ENCODE assay signal across 31 cellular contexts in genomic region chr2:202514732-202515131, GRCh38.
"Had no signal": no experiment of that assay in that cellular context is flagged by ENCODE, and none has a peak within 500 bp of the region (broad histone marks: within the 10 kb centered on the region; RNA-seq: fewer than 3 reads in every experiment).

No MANE protein-coding gene starts in this region.

- H3K9me3 Mint-ChIP-seq: activated B cell treated with CpG ODN at 0.5 μM for 24 hours; activated CD4-positive, alpha-beta T cell treated with anti-CD3 and anti-CD28 coated beads, Interleukin-2, amount 10 ng/mL, durations not matched to agents 24 days and 14 days; activated CD8-positive, alpha-beta T cell treated with anti-CD3 and anti-CD28 coated beads for 36 hours; activated naive CD4-positive, alpha-beta T cell treated with anti-CD3 and anti-CD28 coated beads, Interleukin-2, amount 50 U/mL, for 72 hours; activated naive CD8-positive, alpha-beta T cell treated with anti-CD3 and anti-CD28 coated beads for 36 hours; activated T-cell treated with anti-CD3 and anti-CD28 coated beads, Interleukin-2, amount 50 U/mL, for 4 hours; activated T-cell treated with anti-CD3 and anti-CD28 coated beads, Interleukin-2, amount 50 U/mL, for 72 hours; activated T-helper 1 cell treated with anti-CD3 and anti-CD28 coated beads, Interleukin-12 subunit alpha, Interleukin-12 subunit beta, Interleukin-2, Interleukin-4 antibody, amounts not matched to agents 30 ng/mL and 10 ng/mL and 1 ng/mL, durations not matched to agents 14 hours and 24 hours and 36 hours; activated T-helper 2 cell treated with anti-CD3 and anti-CD28 coated beads, Interferon-gamma antibody, Interleukin-2, Interleukin-4, amounts not matched to agents 10 μg/mL and 5 μg/mL and 100 μg/mL, durations not matched to agents 14 hours and 24 hours and 36 hours; T-helper 1 cell treated with Interleukin-12 subunit alpha and Interleukin-12 subunit beta and Interleukin-4 antibody, amounts not matched to agents 30 μg/mL and 1 μg/mL, for 36 hours; T-helper 2 cell treated with Interferon-gamma antibody and Interleukin-4, amounts not matched to agents 5 μg/mL and 100 μg/mL, for 36 hours had no signal

- H3K27ac Mint-ChIP-seq: activated B cell treated with CpG ODN at 0.5 μM for 24 hours; activated CD4-positive, alpha-beta T cell treated with anti-CD3 and anti-CD28 coated beads, Interleukin-2, amount 10 ng/mL, durations not matched to agents 24 days and 14 days; activated CD8-positive, alpha-beta T cell treated with anti-CD3 and anti-CD28 coated beads for 36 hours; activated naive CD8-positive, alpha-beta T cell treated with anti-CD3 and anti-CD28 coated beads for 36 hours; activated T-cell treated with anti-CD3 and anti-CD28 coated beads, Interleukin-2, amount 50 U/mL, for 72 hours; activated T-helper 1 cell treated with anti-CD3 and anti-CD28 coated beads, Interleukin-12 subunit alpha, Interleukin-12 subunit beta, Interleukin-2, Interleukin-4 antibody, amounts not matched to agents 30 ng/mL and 10 ng/mL and 1 ng/mL, durations not matched to agents 14 hours and 24 hours and 36 hours; activated T-helper 2 cell treated with anti-CD3 and anti-CD28 coated beads, Interferon-gamma antibody, Interleukin-2, Interleukin-4, amounts not matched to agents 10 μg/mL and 5 μg/mL and 100 μg/mL, durations not matched to agents 14 hours and 24 hours and 36 hours; T-helper 1 cell treated with Interleukin-12 subunit alpha and Interleukin-12 subunit beta and Interleukin-4 antibody, amounts not matched to agents 30 μg/mL and 1 μg/mL, for 36 hours; T-helper 2 cell treated with Interferon-gamma antibody and Interleukin-4, amounts not matched to agents 5 μg/mL and 100 μg/mL, for 36 hours had no signal

- H3K36me3 Mint-ChIP-seq: activated naive CD4-positive, alpha-beta T cell treated with anti-CD3 and anti-CD28 coated beads, Interleukin-2, amount 50 U/mL, for 72 hours had no signal

- H3K4me3 Mint-ChIP-seq: activated B cell treated with CpG ODN at 0.5 μM for 24 hours; activated CD4-positive, alpha-beta T cell treated with anti-CD3 and anti-CD28 coated beads, Interleukin-2, amount 10 ng/mL, durations not matched to agents 24 days and 14 days; activated CD8-positive, alpha-beta T cell treated with anti-CD3 and anti-CD28 coated beads for 36 hours; activated naive CD8-positive, alpha-beta T cell treated with anti-CD3 and anti-CD28 coated beads for 36 hours; activated T-cell treated with anti-CD3 and anti-CD28 coated beads, Interleukin-2, amount 50 U/mL, for 4 hours; activated T-cell treated with anti-CD3 and anti-CD28 coated beads, Interleukin-2, amount 50 U/mL, for 72 hours; activated T-helper 1 cell treated with anti-CD3 and anti-CD28 coated beads, Interleukin-12 subunit alpha, Interleukin-12 subunit beta, Interleukin-2, Interleukin-4 antibody, amounts not matched to agents 30 ng/mL and 10 ng/mL and 1 ng/mL, durations not matched to agents 14 hours and 24 hours and 36 hours; T-helper 1 cell treated with Interleukin-12 subunit alpha and Interleukin-12 subunit beta and Interleukin-4 antibody, amounts not matched to agents 30 μg/mL and 1 μg/mL, for 36 hours; T-helper 2 cell treated with Interferon-gamma antibody and Interleukin-4, amounts not matched to agents 5 μg/mL and 100 μg/mL, for 36 hours had no signal

- H3K36me3 ChIP-seq: breast epithelium had no signal

- H3K4me3 ChIP-seq: adrenal gland, body of pancreas, breast epithelium had no signal

- H3K27me3 ChIP-seq: adrenal gland, body of pancreas, brain microvascular endothelial cell, breast epithelium had no signal

- H3K27me3 Mint-ChIP-seq: activated B cell treated with CpG ODN at 0.5 μM for 24 hours; activated CD4-positive, alpha-beta T cell treated with anti-CD3 and anti-CD28 coated beads, Interleukin-2, amount 10 ng/mL, durations not matched to agents 24 days and 14 days; activated CD8-positive, alpha-beta T cell treated with anti-CD3 and anti-CD28 coated beads for 36 hours; activated naive CD8-positive, alpha-beta T cell treated with anti-CD3 and anti-CD28 coated beads for 36 hours had no signal

- H3K4me1 Mint-ChIP-seq: activated B cell treated with CpG ODN at 0.5 μM for 24 hours; activated CD4-positive, alpha-beta T cell treated with anti-CD3 and anti-CD28 coated beads, Interleukin-2, amount 10 ng/mL, durations not matched to agents 24 days and 14 days had no signal

- DNase-seq: activated B cell treated with CpG ODN at 0.5 μM for 24 hours; activated CD4-positive, alpha-beta T cell treated with anti-CD3 and anti-CD28 coated beads for 4 hours; activated CD4-positive, alpha-beta T cell treated with anti-CD3 and anti-CD28 coated beads, Interleukin-2, amount 10 ng/mL, durations not matched to agents 24 days and 14 days; activated CD4-positive, alpha-beta T cell treated with anti-CD3 and anti-CD28 coated beads, Interleukin-2, amount 50 U/mL, for 1 hour; activated CD4-positive, alpha-beta T cell treated with anti-CD3 and anti-CD28 coated beads, Interleukin-2, amount 50 U/mL, for 4 hours; activated CD4-positive, CD25-positive, alpha-beta regulatory T cell treated with anti-CD3 and anti-CD28 coated beads, Interleukin-2, amount 50 U/mL, for 72 hours; activated CD8-positive, alpha-beta memory T cell treated with anti-CD3 and anti-CD28 coated beads, Interleukin-2, amount 50 U/mL, for 4 hours; activated CD8-positive, alpha-beta T cell treated with anti-CD3 and anti-CD28 coated beads for 36 hours; activated effector memory CD4-positive, alpha-beta T cell treated with Interleukin-2 at 50 U/mL for 16 hours; activated gamma-delta T cell; activated naive CD4-positive, alpha-beta T cell treated with anti-CD3 and anti-CD28 coated beads, Interleukin-2, amount 50 U/mL, for 16 hours; activated naive CD4-positive, alpha-beta T cell treated with Interleukin-2 at 50 U/mL for 16 hours; activated naive CD8-positive, alpha-beta T cell treated with anti-CD3 and anti-CD28 coated beads for 36 hours; activated T-cell treated with anti-CD3 and anti-CD28 coated beads for 4 hours; activated T-cell treated with anti-CD3 and anti-CD28 coated beads, Interleukin-2, amount 50 U/mL, for 1 hour; activated T-cell treated with anti-CD3 and anti-CD28 coated beads, Interleukin-2, amount 50 U/mL, for 4 hours; activated T-cell treated with anti-CD3 and anti-CD28 coated beads, Interleukin-2, amount 50 U/mL, for 72 hours; adrenal gland; amniotic stem cell; aorta; body of pancreas; brain microvascular endothelial cell; central memory CD4-positive, alpha-beta T cell; T-helper 9 cell had no signal

- H3K9me3 ChIP-seq: adrenal gland, body of pancreas, breast epithelium had no signal

- H3K4me1 ChIP-seq: adrenal gland, body of pancreas, breast epithelium had no signal

- H3K27ac ChIP-seq: adrenal gland, body of pancreas, brain microvascular endothelial cell, breast epithelium, VCaP had no signal

- ATAC-seq: activated CD8-positive, alpha-beta T cell treated with anti-CD3 and anti-CD28 coated beads for 36 hours; activated T-cell treated with anti-CD3 and anti-CD28 coated beads, Interleukin-2, amount 50 U/mL, for 4 hours; body of pancreas had no signal
